8 cellular contexts compared by ENCODE assay signal in the genomic region with DNA sequence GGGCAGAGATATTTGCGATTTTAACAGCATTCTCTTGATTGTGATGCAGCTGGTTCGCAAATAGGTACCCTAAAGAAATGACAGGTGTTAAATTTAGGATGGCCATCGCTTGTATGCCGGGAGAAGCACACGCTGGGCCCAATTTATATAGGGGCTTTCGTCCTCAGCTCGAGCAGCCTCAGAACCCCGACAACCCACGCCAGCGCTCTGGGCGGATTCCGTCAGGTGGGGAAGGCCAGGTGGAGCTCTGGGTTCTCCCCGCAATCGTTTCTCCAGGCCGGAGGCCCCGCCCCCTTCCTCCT. TPM values are rescaled to one million over a fixed set of nuclear protein-coding genes. Genes with fewer than 3 reads are reported as not detected.
A peak's percentile ranks its signal among the peaks of the same experiment; 100 is the strongest.
DNase-seq lines count a peak whose midpoint lies in the region; ATAC-seq and TF ChIP-seq lines count a peak whose summit lies in the region.

No MANE protein-coding gene starts in this region.

- no peak for ATAC-seq in T-cell (replicated peaks in 1 of 4)
- no peak for ATAC-seq in HG03139 (IDR thresholded peaks at IDR 0.05; ENCODE audit: unreplicated experiment)

- no peaks in the 10 kb centered on the region for H3K27me3 Mint-ChIP-seq in T-cell

- TF ChIP-seq CTCF in GM12864 (IDR thresholded peaks at IDR 0.05; ENCODE audit: low read depth, low read length, missing control alignments) (no peak), fibroblast of pulmonary artery (IDR thresholded peaks at IDR 0.05; ENCODE audit: low read length, missing control alignments) (no peak), retinal pigment epithelial cell (conservative IDR thresholded peaks at IDR 0.05; ENCODE audit: low read depth, low read length) (no peak)

- H3K4me1 Mint-ChIP-seq in T-cell: peaks cover 25 to 30% (median 27%) of the 10 kb centered on the region in 3 donors

- H3K27ac Mint-ChIP-seq in T-cell: peak overlapping the region; percentile 95 to 97

- H3K4me3 ChIP-seq in GM12864 (ENCODE audit: low read depth, low read length): peak overlapping the region; percentile 70
- H3K4me3 ChIP-seq in fibroblast of pulmonary artery (replicated peaks; ENCODE audit: low read depth, low read length): peak overlapping the region; percentile 86
- H3K4me3 ChIP-seq in retinal pigment epithelial cell (ENCODE audit: low read length): peak overlapping the region; percentile 60

- H3K4me3 Mint-ChIP-seq in T-cell: peak overlapping the region; percentile 92 to 98 (median 96)

- peaks cover 11% of the 10 kb centered on the region for H3K36me3 Mint-ChIP-seq in T-cell

- no peak for DNase-seq in GM12864 (ENCODE audit: low read depth)
- no peak for DNase-seq in T-cell
- DNase-seq in fibroblast of pulmonary artery (ENCODE audit: low read depth): no peak
- no peak for DNase-seq in retinal pigment epithelial cell (ENCODE audit: low read depth)
- no peak for DNase-seq in hypothalamus (lab: John Stamatoyannopoulos, UW)
- no peak for DNase-seq in OCI-M2 (lab: John Stamatoyannopoulos, UW; ENCODE audit: unreplicated experiment)
- DNase-seq in activated effector memory CD4-positive, alpha-beta T cell treated with anti-CD3 and anti-CD28 coated beads, Interleukin-2, amount 50 U/mL, for 16 hours: no peak

- POLR2A ChIA-PET in T-cell (lab: Charles Lee): interaction anchor here (0.5 to 1.6 kb wide), 13 partner anchors 12 to 1926 kb away, joined by 3 to 15 read pairs (median 5); a partner anchor contains a TSS

- CTCF ChIA-PET in T-cell (lab: Charles Lee): interaction anchor here in 1 of 2 donors (0.6 to 0.7 kb wide), 2 partner anchors 12 to 965 kb away, joined by 3 read pairs; no protein-coding TSS in a partner anchor

- H3K9me3 Mint-ChIP-seq in T-cell: peaks cover 7 to 14% (median 13%) of the 10 kb centered on the region in 3 donors

RNA-seq across cellular contexts. Expression of a gene that starts 0.3 kb away (rescaled TPM):
- total RNA-seq in T-cell: 10 to 100 TPM; 31.7 to 49.2 (median 37.9) TPM
